In genomic region chr6:112282217-112282616, GRCh38 we compare ENCODE assay signal across 8 cellular contexts. TPM values are rescaled to one million over a fixed set of nuclear protein-coding genes. Genes with fewer than 3 reads are reported as not detected.
DNase-seq lines count a peak whose midpoint lies in the region; ATAC-seq and TF ChIP-seq lines count a peak whose summit lies in the region.

No MANE protein-coding gene starts in this region.

- peaks cover 23% of the 10 kb centered on the region for H3K4me1 ChIP-seq in PC-3 (ENCODE audit: insufficient read depth, low read length)

- H3K4me2 ChIP-seq in PC-3 (ENCODE audit: low read length): peak overlapping the region; percentile 17; the same call in 1 of the 2 replicates

- CTCF ChIA-PET in PC-3 (lab: Charles Lee): interaction anchor here (1.8 kb wide), 1 partner anchor 102 kb away, joined by 7 read pairs; no protein-coding TSS in a partner anchor

- no peaks in the 10 kb centered on the region for H3K9me2 ChIP-seq in PC-3 (replicated peaks; ENCODE audit: low read length)

- DNase-seq in COLO829 (ENCODE audit: low spot score): peak; percentile 71
- peak; percentile 69 for DNase-seq in PC-3
- peak; percentile 95 for DNase-seq in fibroblast of mammary gland (ENCODE audit: low read depth)
- DNase-seq in non-pigmented ciliary epithelial cell (ENCODE audit: low read depth): peak; percentile 63
- no peak for DNase-seq in stimulated activated CD8-positive, alpha-beta memory T cell treated with anti-CD3 and anti-CD28 coated beads, Interleukin-4, amount 100 ng/mL, for 48 hours
- DNase-seq in GM13977 (ENCODE audit: low spot score): no peak

- H3K36me3 ChIP-seq in PC-3 (ENCODE audit: low read depth, low read length): no peaks in the 10 kb centered on the region

- no peaks in the 10 kb centered on the region for H3F3A ChIP-seq in PC-3 (ENCODE audit: low read length, unreplicated experiment)

- BruUV-seq in PC-3 (replicated peaks; lab: Mats Ljungman, UMichigan): no TSS peak

- no peak overlapping the region for H3K27ac ChIP-seq in PC-3 (ENCODE audit: low read length)

- in situ Hi-C loops in GM13977 (cut with MboI; ENCODE audit: low pct_unique_long_range_greater_than_20kb, low sequenced_read_pairs, unreplicated experiment): no loop called here

- H2AFZ ChIP-seq in PC-3 (ENCODE audit: low read length): peak overlapping the region; percentile 24; the same call in 1 of the 2 replicates

- H3K4me3 ChIP-seq in PC-3 (ENCODE audit: low read length) (no peak overlapping the region), fibroblast of mammary gland (ENCODE audit: control insufficient read depth, low read depth, low read length) (no peak overlapping the region)

- no peaks in the 10 kb centered on the region for H3K9me3 ChIP-seq in PC-3 (ENCODE audit: low read length)

- TF ChIP-seq CTCF in PC-3 (conservative IDR thresholded peaks at IDR 0.05; ENCODE audit: low read depth, low read length) (peak; percentile 49; the same call in 1 of the 2 replicates), fibroblast of mammary gland (conservative IDR thresholded peaks at IDR 0.05; ENCODE audit: control insufficient read depth, insufficient read depth, low read depth, low read length) (peak; percentile 52), GM13977 (IDR thresholded peaks at IDR 0.05; ENCODE audit: extremely low read depth, insufficient read depth, missing control alignments) (no peak)

- no peak overlapping the region for H3K9ac ChIP-seq in PC-3 (ENCODE audit: low read length)

- ATAC-seq in PC-3 (peak; percentile 84), GM18870 (IDR thresholded peaks at IDR 0.05; ENCODE audit: unreplicated experiment) (no peak), HG02798 (IDR thresholded peaks at IDR 0.05; ENCODE audit: poor library complexity, unreplicated experiment) (no peak)

- H3K79me2 ChIP-seq in PC-3 (ENCODE audit: low read length): no peaks in the 10 kb centered on the region

- intact Hi-C loops in PC-3 (cut with micrococcal nuclease): no loop called here

- H3K27me3 ChIP-seq in PC-3 (ENCODE audit: low read length): no peaks in the 10 kb centered on the region

- POLR2A ChIA-PET in PC-3 (lab: Charles Lee; ENCODE audit: unreplicated experiment): no interaction called here

- H4K20me1 ChIP-seq in PC-3 (ENCODE audit: low read length): no peaks in the 10 kb centered on the region

RNA-seq across cellular contexts. Expression of gene LAMA4, which starts 27.9 kb away (rescaled TPM):
- total RNA-seq in PC-3 (2014; rRNA removed): 9.4 and 18.3 TPM in 2 replicates

Comparison
In these comparisons a context has a peak if more than half of its experiments do, and no peak if none do; other contexts are left out.
1. DNase-seq: peak in COLO829 (single experiment), PC-3 (single experiment), fibroblast of mammary gland (single experiment) and non-pigmented ciliary epithelial cell (single experiment); none in stimulated activated CD8-positive, alpha-beta memory T cell treated with anti-CD3 and anti-CD28 coated beads, Interleukin-4, amount 100 ng/mL, for 48 hours (single experiment) and GM13977 (single experiment).